8 cellular contexts compared by ENCODE assay signal in genomic region chr20:43583982-43584432, GRCh38. TPM values are rescaled to one million over a fixed set of nuclear protein-coding genes. Genes with fewer than 3 reads are reported as not detected.
A peak's percentile ranks its signal among the peaks of the same experiment; 100 is the strongest.
DNase-seq lines count a peak whose midpoint lies in the region; ATAC-seq and TF ChIP-seq lines count a peak whose summit lies in the region.

No MANE protein-coding gene starts in this region.

- TF ChIP-seq CTCF in AG10803 (conservative IDR thresholded peaks at IDR 0.05; ENCODE audit: low read length): no peak
- no peak for TF ChIP-seq CTCF in brain microvascular endothelial cell (IDR thresholded peaks at IDR 0.05; ENCODE audit: low read depth, low read length, missing control alignments)
- no peak for TF ChIP-seq CTCF in lung (IDR thresholded peaks at IDR 0.05; ENCODE audit: control extremely low read depth, extremely low read depth)

- H3K4me1 ChIP-seq in lung (ENCODE audit: control insufficient read depth in 2 of 2, insufficient read depth in 2 of 2, low read length in 2 of 2): peaks cover 0 to 2% of the 10 kb centered on the region in 2 donors

- H3K4me3 ChIP-seq in AG10803 (ENCODE audit: low read length): no peak overlapping the region
- H3K4me3 ChIP-seq in brain microvascular endothelial cell (ENCODE audit: low read depth, low read length): no peak overlapping the region
- H3K4me3 ChIP-seq in lung: no peak overlapping the region

- peak; percentile 99 for DNase-seq in AG10803 (ENCODE audit: low read depth)
- DNase-seq in LoVo (ENCODE audit: low spot score): peak; percentile 68
- DNase-seq in brain microvascular endothelial cell: peak; percentile 98
- DNase-seq in lung (ENCODE audit: low spot score): peak; percentile 70
- DNase-seq in activated naive CD4-positive, alpha-beta T cell (lab: John Stamatoyannopoulos, UW): no peak
- no peak for DNase-seq in NCI-H1436 treated with DMSO at 0.1 percent for 48 hours (lab: John Stamatoyannopoulos, UW)

- 26 to 43% methylated on average over 2 of the region's 2 CpGs for WGBS in lung, 2 donors

- peak overlapping the region; percentile 15 for H3K27ac ChIP-seq in brain microvascular endothelial cell
- no peak overlapping the region for H3K27ac ChIP-seq in lung (ENCODE audit: low read depth in 1 of 2, low read length in 1 of 2)

- in situ Hi-C loops in brain microvascular endothelial cell (cut with HindIII; ENCODE audit: low pct_ligation_motif_present, low sequenced_read_pairs): no loop called here

- H3K36me3 ChIP-seq in brain microvascular endothelial cell (replicated peaks) (no peaks in the 10 kb centered on the region), lung (ENCODE audit: control insufficient read depth in 2 of 2, insufficient read depth in 2 of 2, low read length in 2 of 2) (no peaks in the 10 kb centered on the region)

- no peaks in the 10 kb centered on the region for H3K9me3 ChIP-seq in lung (ENCODE audit: control insufficient read depth in 2 of 2, insufficient read depth in 1 of 2, low read length in 1 of 2)

- H3K27me3 ChIP-seq in brain microvascular endothelial cell (replicated peaks) (no peaks in the 10 kb centered on the region), lung (ENCODE audit: control insufficient read depth, insufficient read depth) (no peaks in the 10 kb centered on the region)

- no peak for ATAC-seq in lung (ENCODE audit: insufficient read depth, low FRiP score)
- no peak for ATAC-seq in GM19467 (IDR thresholded peaks at IDR 0.05; ENCODE audit: unreplicated experiment)
- ATAC-seq in HG02610 (IDR thresholded peaks at IDR 0.05; ENCODE audit: unreplicated experiment): no peak

RNA-seq across cellular contexts. Expression of gene IFT52, which starts 6.7 kb away (rescaled TPM):
- 10 to 100 TPM; 28.7 to 49.0 TPM for total RNA-seq in lung
- 10 to 100 TPM; 16.0 to 16.2 TPM for polyA plus RNA-seq in lung

RNA-seq across cellular contexts. Expression of gene SGK2, which starts 25.2 kb away (rescaled TPM):
- total RNA-seq in lung: 1 to 10 TPM; 1.2 to 3.2 TPM
- under 1 TPM; 0.15 to 0.73 TPM for polyA plus RNA-seq in lung

Comparison
In these comparisons a context has a peak if more than half of its experiments do, and no peak if none do; other contexts are left out.
1. DNase-seq: peak in AG10803 (single experiment), LoVo (single experiment), brain microvascular endothelial cell (single experiment) and lung (single experiment); none in activated naive CD4-positive, alpha-beta T cell (0 of 4) and NCI-H1436 treated with DMSO at 0.1 percent for 48 hours (single experiment).